ENCODE assay signal across 13 cellular contexts in the genomic region with DNA sequence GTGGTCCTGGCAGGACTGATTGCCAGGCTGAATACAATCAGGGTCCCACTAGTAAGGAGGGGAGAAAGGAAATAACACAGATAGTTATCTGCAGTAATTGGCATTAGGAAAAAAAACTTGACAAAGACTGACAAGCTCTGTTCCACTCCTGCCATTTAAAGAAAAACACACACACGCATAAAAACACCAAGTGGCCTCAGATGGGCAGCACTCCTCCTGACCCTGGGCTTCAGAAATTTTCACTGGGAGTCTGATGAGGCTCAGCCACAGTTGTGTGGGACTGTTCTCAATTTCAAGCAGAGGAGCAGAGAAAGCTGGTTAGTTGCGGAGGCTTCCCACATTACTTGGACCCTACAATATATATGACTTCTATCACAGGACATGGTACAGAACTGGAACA.
DNase-seq lines count a peak whose midpoint lies in the region; ATAC-seq, FAIRE-seq and TF ChIP-seq lines count a peak whose summit lies in the region.
"Had no signal": no experiment of that assay in that cellular context is flagged by ENCODE, and none has a peak within 500 bp of the region (broad histone marks: within the 10 kb centered on the region; RNA-seq: fewer than 3 reads in every experiment).

No MANE protein-coding gene starts in this region.

- peaks cover 20% of the 10 kb centered on the region for H3K36me3 Mint-ChIP-seq in activated T-helper 1 cell treated with anti-CD3 and anti-CD28 coated beads, Interleukin-12 subunit alpha, Interleukin-12 subunit beta, Interleukin-2, Interleukin-4 antibody, amounts not matched to agents 30 ng/mL and 10 ng/mL and 1 ng/mL, durations not matched to agents 14 hours and 24 hours and 36 hours (ENCODE audit: low read depth)

- H3K27me3 ChIP-seq in cardiac muscle cell (no peaks in the 10 kb centered on the region), parathyroid adenoma (ENCODE audit: control insufficient read depth, insufficient read depth, low read length) (no peaks in the 10 kb centered on the region)
- H3K27me3 ChIP-seq: MG63 had no signal

- H3K27ac Mint-ChIP-seq in activated T-helper 1 cell treated with anti-CD3 and anti-CD28 coated beads, Interleukin-12 subunit alpha, Interleukin-12 subunit beta, Interleukin-2, Interleukin-4 antibody, amounts not matched to agents 30 ng/mL and 10 ng/mL and 1 ng/mL, durations not matched to agents 14 hours and 24 hours and 36 hours, result no peak overlapping the region

- no peak for TF ChIP-seq POLR2A in GM12891 (IDR thresholded peaks at IDR 0.05; ENCODE audit: low read depth, low read length)
- TF ChIP-seq POLR2A in GM18505 (IDR thresholded peaks at IDR 0.05; ENCODE audit: borderline replicate concordance, extremely low read depth, insufficient read depth, insufficient read length), result no peak

- peaks cover 16% of the 10 kb centered on the region for H3K36me3 ChIP-seq in cardiac muscle cell
- H3K36me3 ChIP-seq in parathyroid adenoma (ENCODE audit: control insufficient read depth, insufficient read depth, low read length), result no peaks in the 10 kb centered on the region

- H3K9me3 ChIP-seq in cardiac muscle cell (ENCODE audit: low read depth) (no peaks in the 10 kb centered on the region), parathyroid adenoma (ENCODE audit: control insufficient read depth, low read length) (no peaks in the 10 kb centered on the region)
- H3K9me3 ChIP-seq: MG63 had no signal

- ATAC-seq in GM19452 (IDR thresholded peaks at IDR 0.05; ENCODE audit: unreplicated experiment), result no peak
- no peak for ATAC-seq in GM18505 (IDR thresholded peaks at IDR 0.05; ENCODE audit: unreplicated experiment)

- H3K4me3 Mint-ChIP-seq in activated T-helper 1 cell treated with anti-CD3 and anti-CD28 coated beads, Interleukin-12 subunit alpha, Interleukin-12 subunit beta, Interleukin-2, Interleukin-4 antibody, amounts not matched to agents 30 ng/mL and 10 ng/mL and 1 ng/mL, durations not matched to agents 14 hours and 24 hours and 36 hours, result no peak overlapping the region

- intact Hi-C loops in activated T-helper 1 cell treated with anti-CD3 and anti-CD28 coated beads, Interleukin-12 subunit alpha, Interleukin-12 subunit beta, Interleukin-2, Interleukin-4 antibody, amounts not matched to agents 30 ng/mL and 10 ng/mL and 1 ng/mL, durations not matched to agents 14 hours and 24 hours and 36 hours (cut with micrococcal nuclease), result no loop called here

- DNase-seq in GM12891 (ENCODE audit: insufficient read length, low spot score), result no peak
- DNase-seq in SK-N-DZ (ENCODE audit: low spot score), result peak; percentile 16
- no peak for DNase-seq in cardiac muscle cell (ENCODE audit: low read depth in 1 of 2, low spot score in 1 of 2)
- no peak for DNase-seq in activated T-helper 1 cell treated with anti-CD3 and anti-CD28 coated beads, Interleukin-12 subunit alpha, Interleukin-12 subunit beta, Interleukin-2, Interleukin-4 antibody, amounts not matched to agents 30 ng/mL and 10 ng/mL and 1 ng/mL, durations not matched to agents 14 hours and 24 hours and 36 hours (ENCODE audit: low spot score)
- DNase-seq: GDM1, MG63, midbrain, NCI-H2029, SHP77 treated with DMSO at 0.1 percent for 48 hours had no signal

- H3K79me2 ChIP-seq in parathyroid adenoma, result peaks cover 10% of the 10 kb centered on the region

- peak; percentile 35 for FAIRE-seq in GM12891 (lab: Jason Lieb, UNC)

- H3K4me1 Mint-ChIP-seq in activated T-helper 1 cell treated with anti-CD3 and anti-CD28 coated beads, Interleukin-12 subunit alpha, Interleukin-12 subunit beta, Interleukin-2, Interleukin-4 antibody, amounts not matched to agents 30 ng/mL and 10 ng/mL and 1 ng/mL, durations not matched to agents 14 hours and 24 hours and 36 hours (ENCODE audit: low read depth), result peaks cover 43% of the 10 kb centered on the region

- H3K4me2 ChIP-seq in parathyroid adenoma (ENCODE audit: low read length), result peak overlapping the region; percentile 8

- no peaks in the 10 kb centered on the region for H3K27me3 Mint-ChIP-seq in activated T-helper 1 cell treated with anti-CD3 and anti-CD28 coated beads, Interleukin-12 subunit alpha, Interleukin-12 subunit beta, Interleukin-2, Interleukin-4 antibody, amounts not matched to agents 30 ng/mL and 10 ng/mL and 1 ng/mL, durations not matched to agents 14 hours and 24 hours and 36 hours (ENCODE audit: insufficient read depth)
- H3K27me3 Mint-ChIP-seq: progenitor cell of endocrine pancreas had no signal

- H3K4me1 ChIP-seq in cardiac muscle cell (ENCODE audit: low read depth), result no peaks in the 10 kb centered on the region
- peaks cover 16% of the 10 kb centered on the region for H3K4me1 ChIP-seq in parathyroid adenoma

- H3K27ac ChIP-seq in cardiac muscle cell (peak overlapping the region; percentile 49), parathyroid adenoma (peak overlapping the region; percentile 47)

- H3K9me3 Mint-ChIP-seq in activated T-helper 1 cell treated with anti-CD3 and anti-CD28 coated beads, Interleukin-12 subunit alpha, Interleukin-12 subunit beta, Interleukin-2, Interleukin-4 antibody, amounts not matched to agents 30 ng/mL and 10 ng/mL and 1 ng/mL, durations not matched to agents 14 hours and 24 hours and 36 hours, result no peaks in the 10 kb centered on the region

- H3K4me3 ChIP-seq in cardiac muscle cell (no peak overlapping the region), parathyroid adenoma (ENCODE audit: low read depth, low read length) (no peak overlapping the region)
- H3K4me3 ChIP-seq: MG63 had no signal

- H2AFZ ChIP-seq in parathyroid adenoma, result no peak overlapping the region

- no peak overlapping the region for H3K9ac ChIP-seq in parathyroid adenoma

- TF ChIP-seq CTCF in cardiac muscle cell (IDR thresholded peaks at IDR 0.05; ENCODE audit: low read depth, low read length) (no peak), parathyroid adenoma (IDR thresholded peaks at IDR 0.05) (no peak)

TF ChIP-seq in GM12891, 5 proteins besides CTCF, POLR2A, EP300 and RAD21:
- no peak for TF ChIP-seq POU2F2 (IDR thresholded peaks at IDR 0.05; ENCODE audit: low read depth, low read length)
- no peak for TF ChIP-seq TAF1 (IDR thresholded peaks at IDR 0.05; ENCODE audit: low read depth, low read length)
- TF ChIP-seq PAX5 (IDR thresholded peaks at IDR 0.05; ENCODE audit: insufficient read depth, low read length, severe bottlenecking), result no peak
- no peak for TF ChIP-seq POLR2AphosphoS5 (IDR thresholded peaks at IDR 0.05; ENCODE audit: low read depth, low read length)
- no peak for TF ChIP-seq SPI1 (IDR thresholded peaks at IDR 0.05; ENCODE audit: low read depth, low read length)
